Comparison of ENCODE assay signal across 8 cellular contexts in genomic region chr15:64161688-64162477, GRCh38. TPM values are rescaled to one million over a fixed set of nuclear protein-coding genes. Genes with fewer than 3 reads are reported as not detected.
DNase-seq lines count a peak whose midpoint lies in the region; ATAC-seq, FAIRE-seq and TF ChIP-seq lines count a peak whose summit lies in the region.

No MANE protein-coding gene starts in this region.

- peak overlapping the region; percentile 84 to 86 for H3K4me3 ChIP-seq in Panc1 (ENCODE audit: low read depth in 2 of 2, low read length in 2 of 2)
- peak overlapping the region; percentile 77 for H3K4me3 ChIP-seq in epithelial cell of proximal tubule (ENCODE audit: low read depth, low read length)
- peak overlapping the region; percentile 86 for H3K4me3 ChIP-seq in ovary

- in situ Hi-C loops in Panc1 (cut with HindIII; ENCODE audit: low pct_unique_long_range_greater_than_20kb, low sequenced_read_pairs): no loop called here

- DNase-seq in EH (ENCODE audit: low read depth) (peak; percentile 18), Panc1 (ENCODE audit: low read depth, low spot score) (no peak), epithelial cell of proximal tubule (ENCODE audit: low read depth) (no peak), ovary (no peak), occipital lobe (lab: John Stamatoyannopoulos, UW) (no peak), urothelium cell line (ENCODE audit: low spot score) (no peak)

- no peak for TF ChIP-seq POLR2A in ovary (IDR thresholded peaks at IDR 0.05)

- H3K9me3 ChIP-seq in Panc1 (ENCODE audit: control insufficient read depth, insufficient read depth, low read depth, low read length) (no peaks in the 10 kb centered on the region), ovary (no peaks in the 10 kb centered on the region)

- peaks cover 8% of the 10 kb centered on the region; the same call in 1 of the 2 replicates for H3K4me1 ChIP-seq in Panc1 (ENCODE audit: control insufficient read depth, insufficient read depth, low read length)
- peaks cover 9% of the 10 kb centered on the region for H3K4me1 ChIP-seq in ovary (ENCODE audit: insufficient read depth)

- no peak for TF ChIP-seq CTCF in Panc1 (IDR thresholded peaks at IDR 0.05)
- no peak for TF ChIP-seq CTCF in epithelial cell of proximal tubule (conservative IDR thresholded peaks at IDR 0.05; ENCODE audit: low read depth, low read length)
- no peak for TF ChIP-seq CTCF in ovary (IDR thresholded peaks at IDR 0.05)

- FAIRE-seq in urothelium cell line (lab: Jason Lieb, UNC): no peak

- H3K36me3 ChIP-seq in Panc1 (ENCODE audit: control insufficient read depth, insufficient read depth, low read length): peaks cover 18% of the 10 kb centered on the region
- H3K36me3 ChIP-seq in ovary: no peaks in the 10 kb centered on the region

- intact Hi-C loops in Panc1 (cut with micrococcal nuclease; ENCODE audit: unreplicated experiment) (no loop called here), ovary (cut with DNase I) (no loop called here)

- ATAC-seq in Panc1 (no peak), GM21825 (IDR thresholded peaks at IDR 0.05; ENCODE audit: unreplicated experiment) (no peak), GM19467 (IDR thresholded peaks at IDR 0.05; ENCODE audit: unreplicated experiment) (no peak)

- TF ChIP-seq EP300 in ovary (IDR thresholded peaks at IDR 0.05): no peak

- H3K27ac ChIP-seq in Panc1 (ENCODE audit: low read length): peak overlapping the region; percentile 96
- peak overlapping the region; percentile 3 to 23 for H3K27ac ChIP-seq in ovary

- 21 to 38% (median 21%) methylated on average over 12 of the region's 12 CpGs for WGBS in ovary, 3 donors

- CTCF ChIA-PET in Panc1 (lab: Charles Lee): interaction anchor here (0.8 kb wide), 1 partner anchor 581 kb away, joined by 3 read pairs; no protein-coding TSS in a partner anchor

- TSS peak; percentile 89 for BruUV-seq in Panc1 (replicated peaks; lab: Mats Ljungman, UMichigan)

- POLR2A ChIA-PET in Panc1 (lab: Charles Lee): interaction anchor here (0.7 to 1.0 kb wide), 2 partner anchors 58 to 194 kb away, joined by 3 read pairs; partner anchors contain the start of gene CSNK1G1

- H3K27me3 ChIP-seq in Panc1 (ENCODE audit: control insufficient read depth, insufficient read depth, low read length) (no peaks in the 10 kb centered on the region), ovary (no peaks in the 10 kb centered on the region)

RNA-seq across cellular contexts. Expression of gene PPIB, which starts 0.9 kb away (rescaled TPM):
- total RNA-seq in Panc1 (2021; ENCODE audit: unreplicated experiment) (407 TPM), epithelial cell of proximal tubule (515 and 693 TPM in 2 replicates), ovary (100 to 1,000 TPM; 201 to 589 (median 367) TPM), occipital lobe (142 TPM)
- polyA plus RNA-seq in Panc1 (2012; ENCODE audit: insufficient read length): 702 TPM
- 100 to 1,000 TPM; 434 to 514 TPM for polyA plus RNA-seq in ovary

RNA-seq across cellular contexts. Expression of gene SNX22, which starts 10.4 kb away (rescaled TPM):
- total RNA-seq in Panc1 (2021; ENCODE audit: unreplicated experiment) (2.3 TPM), epithelial cell of proximal tubule (0.86 and 1.2 TPM in 2 replicates), ovary (1 to 10 TPM in 1 of 7 donors, under 1 TPM in 5, not detected in 1; 0.15 to 2.3 (median 0.28) TPM), occipital lobe (14.5 TPM)
- 2.8 TPM for polyA plus RNA-seq in Panc1 (2012; ENCODE audit: insufficient read length)
- polyA plus RNA-seq in ovary: under 1 TPM; 0.07 to 0.81 TPM
